1 cellular context compared by ENCODE assay signal in the genomic region with DNA sequence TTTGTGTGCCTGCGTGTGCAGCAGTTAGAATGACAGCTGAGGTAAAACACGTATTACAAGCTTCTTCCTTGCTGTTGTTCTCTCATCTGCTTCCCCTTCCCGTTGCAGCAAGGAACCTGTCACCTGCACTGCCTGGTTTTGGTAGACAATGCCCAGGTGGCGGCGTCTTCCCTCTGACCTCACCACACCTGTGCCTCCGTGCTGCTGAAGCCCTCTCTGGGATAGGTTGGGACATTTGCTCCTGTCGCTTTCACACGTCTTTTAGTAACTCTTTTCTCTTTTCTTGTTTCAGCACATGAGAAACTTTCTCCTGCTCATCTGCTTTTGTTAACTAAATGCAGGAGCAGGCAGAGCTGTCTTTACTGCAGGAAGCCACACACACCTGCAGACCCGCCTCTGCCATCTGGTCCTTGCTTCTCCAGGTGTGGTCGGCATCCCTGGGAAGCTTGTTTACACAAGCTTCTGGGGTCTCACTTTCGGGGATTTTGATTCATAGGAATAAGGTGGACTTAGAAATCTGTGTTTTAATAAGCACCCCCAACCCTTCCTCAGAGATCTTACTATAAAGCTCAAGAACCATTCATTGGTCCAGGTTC.
TF ChIP-seq lines count a peak whose summit lies in the region.

No MANE protein-coding gene starts in this region.

TF ChIP-seq in GM23338, 12 proteins besides CTCF, POLR2A, EP300 and RAD21 (continued from another document):
- TF ChIP-seq ZNF462 (CRISPR knock-in tag; IDR thresholded peaks at IDR 0.05): no peak
- TF ChIP-seq, protein P1, sequence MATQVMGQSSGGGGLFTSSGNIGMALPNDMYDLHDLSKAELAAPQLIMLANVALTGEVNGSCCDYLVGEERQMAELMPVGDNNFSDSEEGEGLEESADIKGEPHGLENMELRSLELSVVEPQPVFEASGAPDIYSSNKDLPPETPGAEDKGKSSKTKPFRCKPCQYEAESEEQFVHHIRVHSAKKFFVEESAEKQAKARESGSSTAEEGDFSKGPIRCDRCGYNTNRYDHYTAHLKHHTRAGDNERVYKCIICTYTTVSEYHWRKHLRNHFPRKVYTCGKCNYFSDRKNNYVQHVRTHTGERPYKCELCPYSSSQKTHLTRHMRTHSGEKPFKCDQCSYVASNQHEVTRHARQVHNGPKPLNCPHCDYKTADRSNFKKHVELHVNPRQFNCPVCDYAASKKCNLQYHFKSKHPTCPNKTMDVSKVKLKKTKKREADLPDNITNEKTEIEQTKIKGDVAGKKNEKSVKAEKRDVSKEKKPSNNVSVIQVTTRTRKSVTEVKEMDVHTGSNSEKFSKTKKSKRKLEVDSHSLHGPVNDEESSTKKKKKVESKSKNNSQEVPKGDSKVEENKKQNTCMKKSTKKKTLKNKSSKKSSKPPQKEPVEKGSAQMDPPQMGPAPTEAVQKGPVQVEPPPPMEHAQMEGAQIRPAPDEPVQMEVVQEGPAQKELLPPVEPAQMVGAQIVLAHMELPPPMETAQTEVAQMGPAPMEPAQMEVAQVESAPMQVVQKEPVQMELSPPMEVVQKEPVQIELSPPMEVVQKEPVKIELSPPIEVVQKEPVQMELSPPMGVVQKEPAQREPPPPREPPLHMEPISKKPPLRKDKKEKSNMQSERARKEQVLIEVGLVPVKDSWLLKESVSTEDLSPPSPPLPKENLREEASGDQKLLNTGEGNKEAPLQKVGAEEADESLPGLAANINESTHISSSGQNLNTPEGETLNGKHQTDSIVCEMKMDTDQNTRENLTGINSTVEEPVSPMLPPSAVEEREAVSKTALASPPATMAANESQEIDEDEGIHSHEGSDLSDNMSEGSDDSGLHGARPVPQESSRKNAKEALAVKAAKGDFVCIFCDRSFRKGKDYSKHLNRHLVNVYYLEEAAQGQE (IDR thresholded peaks at IDR 0.05; ENCODE audit: unreplicated experiment): no peak
- no peak for TF ChIP-seq ETS1 (IDR thresholded peaks at IDR 0.05)
- no peak for TF ChIP-seq CREB1 (CRISPR knock-in tag; IDR thresholded peaks at IDR 0.05; ENCODE audit: low read depth)
- no peak for TF ChIP-seq EZH2 (IDR thresholded peaks at IDR 0.05; ENCODE audit: low read depth, unreplicated experiment)
- no peak for TF ChIP-seq JUNB (IDR thresholded peaks at IDR 0.05; ENCODE audit: unreplicated experiment)
- TF ChIP-seq ZNF114 (CRISPR knock-in tag; IDR thresholded peaks at IDR 0.05): no peak
- no peak for TF ChIP-seq STAT1 (IDR thresholded peaks at IDR 0.05; ENCODE audit: unreplicated experiment)
- TF ChIP-seq ZNF331 (CRISPR knock-in tag; IDR thresholded peaks at IDR 0.05; ENCODE audit: low read depth): no peak
- no peak for TF ChIP-seq EZH2phosphoT487 (IDR thresholded peaks at IDR 0.05; ENCODE audit: unreplicated experiment)
- TF ChIP-seq NANOG (IDR thresholded peaks at IDR 0.05; ENCODE audit: borderline replicate concordance): no peak
